ENCODE assay signal across 11 cellular contexts in genomic region chr5:61912559-61912958, GRCh38.
"Had no signal": no experiment of that assay in that cellular context is flagged by ENCODE, and none has a peak within 500 bp of the region (broad histone marks: within the 10 kb centered on the region; RNA-seq: fewer than 3 reads in every experiment).

No MANE protein-coding gene starts in this region.

- ATAC-seq: activated naive CD4-positive, alpha-beta T cell treated with anti-CD3 and anti-CD28 coated beads, Interleukin-2, amount 50 U/mL, for 72 hours; activated naive CD8-positive, alpha-beta T cell treated with anti-CD3 and anti-CD28 coated beads, Interleukin-2, amount 50 U/mL, for 24 hours; activated T-cell treated with anti-CD3 and anti-CD28 coated beads, Interleukin-2, amount 50 U/mL, for 4 hours; activated T-cell treated with anti-CD3 and anti-CD28 coated beads, Interleukin-2, amount 50 U/mL, for 72 hours; activated T-helper 17 cell treated with anti-CD3 and anti-CD28 coated beads, Interleukin-2, amount 50 U/mL, for 72 hours; body of pancreas had no signal

- H3K36me3 ChIP-seq: adrenal gland, ascending aorta, brain microvascular endothelial cell, breast epithelium, cardiac muscle cell had no signal

- H3K4me1 ChIP-seq: adrenal gland, ascending aorta, breast epithelium had no signal

- H3K27ac ChIP-seq: adrenal gland, ascending aorta, body of pancreas, brain microvascular endothelial cell, breast epithelium, cardiac muscle cell had no signal

- H3K9me3 ChIP-seq: adrenal gland, ascending aorta had no signal

- H3K4me3 ChIP-seq: adrenal gland, ascending aorta, body of pancreas, breast epithelium, cardiac muscle cell had no signal
